20 cellular contexts compared by ENCODE assay signal in genomic region chr11:56533054-56533740, GRCh38. TPM values are rescaled to one million over a fixed set of nuclear protein-coding genes. Genes with fewer than 3 reads are reported as not detected.
DNase-seq lines count a peak whose midpoint lies in the region; ATAC-seq, FAIRE-seq and TF ChIP-seq lines count a peak whose summit lies in the region.
"Had no signal": no experiment of that assay in that cellular context is flagged by ENCODE, and none has a peak within 500 bp of the region (broad histone marks: within the 10 kb centered on the region; RNA-seq: fewer than 3 reads in every experiment).

No MANE protein-coding gene starts in this region.

- peak; percentile 91 for ATAC-seq in mucosa of descending colon
- ATAC-seq in HG03097 (IDR thresholded peaks at IDR 0.05; ENCODE audit: low FRiP score, unreplicated experiment): no peak
- ATAC-seq: HCT116 had no signal

- DNase-seq in HT-29 (ENCODE audit: low spot score): peak; percentile 60
- peak in 1 of 3 donors; percentile 51 for DNase-seq in mucosa of descending colon
- no peak for DNase-seq in NCI-H524 (lab: John Stamatoyannopoulos, UW)
- no peak for DNase-seq in NCI-H2227 treated with DMSO at 0.1 percent for 48 hours (lab: John Stamatoyannopoulos, UW)
- DNase-seq: ACHN; BE2C; C1 segment of cervical spinal cord; Caco-2; CD4-positive, alpha-beta T cell; DMS79; GDM1; GOT3; H7; HFFc6 had no signal

- peak; percentile 41 for FAIRE-seq in colon (lab: Jason Lieb, UNC)
- FAIRE-seq: D721Med had no signal

- intact Hi-C loops in mucosa of descending colon (cut with DNase I, micrococcal nuclease): no loop called here

- TF ChIP-seq CTCF in mucosa of descending colon (IDR thresholded peaks at IDR 0.05): no peak

- no peaks in the 10 kb centered on the region for H3K4me1 ChIP-seq in mucosa of descending colon (ENCODE audit: low read depth)
- H3K4me1 ChIP-seq: BE2C, Caco-2 had no signal

- no peak overlapping the region for H3K4me3 ChIP-seq in mucosa of descending colon

- no peaks in the 10 kb centered on the region for H3K9me3 ChIP-seq in mucosa of descending colon
- H3K9me3 ChIP-seq: BE2C, Caco-2 had no signal

- no peaks in the 10 kb centered on the region for H3K36me3 ChIP-seq in mucosa of descending colon (ENCODE audit: low read depth)
- H3K36me3 ChIP-seq: BE2C had no signal

RNA-seq across cellular contexts. Expression of gene OR5M11, which starts 9.9 kb away (rescaled TPM):
- total RNA-seq in HT-29 (2014; rRNA removed; shearing (Covaris generic)): not detected in 2 replicates
- total RNA-seq in mucosa of descending colon: not detected
- total RNA-seq: Caco-2; CD4-positive, alpha-beta T cell; Daoy; H7; HFFc6; HT1080 had no signal

RNA-seq across cellular contexts. Expression of gene OR5M8, which starts 42.0 kb away (rescaled TPM):
- total RNA-seq in HT-29 (2014; rRNA removed; shearing (Covaris generic)): not detected in 2 replicates
- total RNA-seq in mucosa of descending colon: not detected
- total RNA-seq: Caco-2; CD4-positive, alpha-beta T cell; Daoy; H7; HFFc6; HT1080 had no signal

RNA-seq across cellular contexts. Expression of gene OR5M10, which starts 44.3 kb away (rescaled TPM):
- not detected in 2 replicates for total RNA-seq in HT-29 (2014; rRNA removed; shearing (Covaris generic))
- total RNA-seq in mucosa of descending colon: not detected
- total RNA-seq: Caco-2; CD4-positive, alpha-beta T cell; Daoy; H7; HFFc6; HT1080 had no signal
